In genomic region chr1:247343801-247344200, GRCh38 we compare ENCODE assay signal across 1 cellular context.
TF ChIP-seq lines count a peak whose summit lies in the region.

No MANE protein-coding gene starts in this region.

TF ChIP-seq in HepG2, 621 proteins besides CTCF, POLR2A, EP300 and RAD21:
- TF ChIP-seq ZNF101 (CRISPR knock-in tag; IDR thresholded peaks at IDR 0.05; ENCODE audit: borderline replicate concordance, low read depth) (no peak), ZNF331 (CRISPR knock-in tag; IDR thresholded peaks at IDR 0.05) (no peak), ZNF781 (CRISPR knock-in tag; IDR thresholded peaks at IDR 0.05; ENCODE audit: borderline replicate concordance, not compliant biosample characterization) (no peak)
TF ChIP-seq in HepG2: peak in this region for 0.
